ENCODE assay signal across 2 cellular contexts in genomic region chr2:210195066-210195852, GRCh38.
TF ChIP-seq lines count a peak whose summit lies in the region.

No MANE protein-coding gene starts in this region.

TF ChIP-seq in HepG2, 621 proteins besides CTCF, POLR2A, EP300 and RAD21:
- TF ChIP-seq ZFY (CRISPR knock-in tag; IDR thresholded peaks at IDR 0.05) (no peak), CEBPB (IDR thresholded peaks at IDR 0.05; ENCODE audit: borderline replicate concordance, low read depth, low read length) (peak; percentile 8; the same call in 1 of the 2 replicates), ZNF598 (CRISPR knock-in tag; IDR thresholded peaks at IDR 0.05; ENCODE audit: borderline replicate concordance) (no peak), ELF3 (CRISPR knock-in tag; IDR thresholded peaks at IDR 0.05) (0 out of 2 replicates have a peak, but pooled peaks have one; percentile 31), POLR2AphosphoS2 (IDR thresholded peaks at IDR 0.05; ENCODE audit: low read depth, low read length) (no peak), SAP130 (CRISPR knock-in tag; IDR thresholded peaks at IDR 0.05; ENCODE audit: low read depth) (0 out of 2 replicates have a peak, but pooled peaks have one; percentile 25), NCOA2 (CRISPR knock-in tag; IDR thresholded peaks at IDR 0.05) (0 out of 2 replicates have a peak, but pooled peaks have one; percentile 25), NR1H2 (CRISPR knock-in tag; IDR thresholded peaks at IDR 0.05; ENCODE audit: borderline replicate concordance, low read depth) (no peak), ZGPAT (CRISPR knock-in tag; IDR thresholded peaks at IDR 0.05) (0 out of 2 replicates have a peak, but pooled peaks have one; percentile 40), SMC3 (IDR thresholded peaks at IDR 0.05; ENCODE audit: low read length) (peak; percentile 93), STAG1 (CRISPR knock-in tag; IDR thresholded peaks at IDR 0.05) (peak; percentile 90), ZBTB25 (CRISPR knock-in tag; IDR thresholded peaks at IDR 0.05) (peak; percentile 33; the same call in 1 of the 2 replicates), CBX1 (IDR thresholded peaks at IDR 0.05; ENCODE audit: low read depth) (no peak)
- TF ChIP-seq, protein P1, sequence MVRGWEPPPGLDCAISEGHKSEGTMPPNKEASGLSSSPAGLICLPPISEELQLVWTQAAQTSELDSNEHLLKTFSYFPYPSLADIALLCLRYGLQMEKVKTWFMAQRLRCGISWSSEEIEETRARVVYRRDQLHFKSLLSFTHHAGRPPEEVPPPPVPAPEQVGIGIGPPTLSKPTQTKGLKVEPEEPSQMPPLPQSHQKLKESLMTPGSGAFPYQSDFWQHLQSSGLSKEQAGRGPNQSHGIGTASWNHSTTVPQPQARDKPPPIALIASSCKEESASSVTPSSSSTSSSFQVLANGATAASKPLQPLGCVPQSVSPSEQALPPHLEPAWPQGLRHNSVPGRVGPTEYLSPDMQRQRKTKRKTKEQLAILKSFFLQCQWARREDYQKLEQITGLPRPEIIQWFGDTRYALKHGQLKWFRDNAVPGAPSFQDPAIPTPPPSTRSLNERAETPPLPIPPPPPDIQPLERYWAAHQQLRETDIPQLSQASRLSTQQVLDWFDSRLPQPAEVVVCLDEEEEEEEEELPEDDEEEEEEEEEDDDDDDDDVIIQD (CRISPR knock-in tag; IDR thresholded peaks at IDR 0.05; ENCODE audit: low read depth): peak; percentile 8; the same call in 1 of the 2 replicates

TF ChIP-seq in GM12891, 5 proteins besides CTCF, POLR2A, EP300 and RAD21:
- TF ChIP-seq POLR2AphosphoS5 (IDR thresholded peaks at IDR 0.05; ENCODE audit: low read depth, low read length): no peak
- TF ChIP-seq PAX5 (IDR thresholded peaks at IDR 0.05; ENCODE audit: insufficient read depth, low read length, severe bottlenecking): no peak
- TF ChIP-seq SPI1 (IDR thresholded peaks at IDR 0.05; ENCODE audit: low read depth, low read length): no peak
- TF ChIP-seq POU2F2 (IDR thresholded peaks at IDR 0.05; ENCODE audit: low read depth, low read length): no peak
- no peak for TF ChIP-seq TAF1 (IDR thresholded peaks at IDR 0.05; ENCODE audit: low read depth, low read length)
TF ChIP-seq in GM12891: peak in this region for 0.
